9 cellular contexts compared by ENCODE assay signal in genomic region chrX:119482041-119482440, GRCh38. TPM values are rescaled to one million over a fixed set of nuclear protein-coding genes. Genes with fewer than 3 reads are reported as not detected.
A peak's percentile ranks its signal among the peaks of the same experiment; 100 is the strongest.
DNase-seq lines count a peak whose midpoint lies in the region; ATAC-seq, FAIRE-seq and TF ChIP-seq lines count a peak whose summit lies in the region.
"Had no signal": no experiment of that assay in that cellular context is flagged by ENCODE, and none has a peak within 500 bp of the region (broad histone marks: within the 10 kb centered on the region; RNA-seq: fewer than 3 reads in every experiment).

No MANE protein-coding gene starts in this region.

- no peaks in the 10 kb centered on the region for H3K9me3 ChIP-seq in liver (ENCODE audit: control insufficient read depth in 4 of 4, low read length in 3 of 4)
- H3K9me3 ChIP-seq in HepG2 (ENCODE audit: low read length): no peaks in the 10 kb centered on the region
- H3K9me3 ChIP-seq in mucosa of rectum (ENCODE audit: control insufficient read depth in 2 of 2, low read length in 2 of 2): no peaks in the 10 kb centered on the region

- intact Hi-C loops in HepG2 (cut with micrococcal nuclease; ENCODE audit: unreplicated experiment): no loop called here
- intact Hi-C loops in activated T-helper 1 cell treated with anti-CD3 and anti-CD28 coated beads, Interleukin-12 subunit alpha, Interleukin-12 subunit beta, Interleukin-2, Interleukin-4 antibody, amounts not matched to agents 30 ng/mL and 10 ng/mL and 1 ng/mL, durations not matched to agents 14 hours and 24 hours and 36 hours (cut with micrococcal nuclease): loop anchor here (2.0 kb wide), 1 partner anchor 13 kb away; the partner anchor contains the start of gene SLC25A5

- peaks cover 4% of the 10 kb centered on the region for H3K27me3 Mint-ChIP-seq in activated T-helper 1 cell treated with anti-CD3 and anti-CD28 coated beads, Interleukin-12 subunit alpha, Interleukin-12 subunit beta, Interleukin-2, Interleukin-4 antibody, amounts not matched to agents 30 ng/mL and 10 ng/mL and 1 ng/mL, durations not matched to agents 14 hours and 24 hours and 36 hours (ENCODE audit: insufficient read depth)

- H3K27me3 ChIP-seq in liver (ENCODE audit: control insufficient read depth in 4 of 4, insufficient read depth in 4 of 4, low read length in 3 of 4): no peaks in the 10 kb centered on the region
- no peaks in the 10 kb centered on the region for H3K27me3 ChIP-seq in HepG2 (ENCODE audit: control insufficient read depth in 1 of 2, insufficient read depth in 2 of 2, low read length in 2 of 2)
- H3K27me3 ChIP-seq in mucosa of rectum (ENCODE audit: control insufficient read depth in 2 of 2, insufficient read depth in 2 of 2, low read length in 2 of 2): no peaks in the 10 kb centered on the region

- ATAC-seq in HepG2: no peak

- no peaks in the 10 kb centered on the region for H4K20me1 ChIP-seq in HepG2 (ENCODE audit: insufficient read depth, low read length)

- peaks cover 10% of the 10 kb centered on the region for H3K4me1 Mint-ChIP-seq in activated T-helper 1 cell treated with anti-CD3 and anti-CD28 coated beads, Interleukin-12 subunit alpha, Interleukin-12 subunit beta, Interleukin-2, Interleukin-4 antibody, amounts not matched to agents 30 ng/mL and 10 ng/mL and 1 ng/mL, durations not matched to agents 14 hours and 24 hours and 36 hours (ENCODE audit: low read depth)

- CTCF ChIA-PET in HepG2 (lab: Yijun Ruan, JAX; ENCODE audit: low intra/inter-chr PET ratio, low total read pairs): interaction anchor here (0.6 kb wide), 1 partner anchor 665 kb away, joined by 3 read pairs; no protein-coding TSS in a partner anchor

- in situ Hi-C loops in HepG2 (cut with HindIII; ENCODE audit: extremely low pct_ligation_motif_present, low pct_unique_long_range_greater_than_20kb): no loop called here
- in situ Hi-C loops in astrocyte of the cerebellum (cut with HindIII; ENCODE audit: low sequenced_read_pairs): no loop called here

- H3K79me2 ChIP-seq in HepG2 (ENCODE audit: insufficient read depth, low read length): no peaks in the 10 kb centered on the region

- FAIRE-seq in HepG2 (lab: Jason Lieb, UNC): no peak

- no peak for TF ChIP-seq POLR2A in HepG2 (IDR thresholded peaks at IDR 0.05; ENCODE audit: insufficient read depth in 1 of 2, low read depth in 2 of 2, low read length in 2 of 2)
- TF ChIP-seq POLR2A in erythroblast (IDR thresholded peaks at IDR 0.05; ENCODE audit: low read length): no peak

- no peak for TF ChIP-seq CTCF in liver (IDR thresholded peaks at IDR 0.05; ENCODE audit: low read depth, low read length, missing input control)
- TF ChIP-seq CTCF in HepG2 (CRISPR knock-in tag; IDR thresholded peaks at IDR 0.05): no peak
- no peak for TF ChIP-seq CTCF in astrocyte of the cerebellum (IDR thresholded peaks at IDR 0.05; ENCODE audit: low read depth, low read length, missing control alignments)

- H3K9me3 Mint-ChIP-seq in activated T-helper 1 cell treated with anti-CD3 and anti-CD28 coated beads, Interleukin-12 subunit alpha, Interleukin-12 subunit beta, Interleukin-2, Interleukin-4 antibody, amounts not matched to agents 30 ng/mL and 10 ng/mL and 1 ng/mL, durations not matched to agents 14 hours and 24 hours and 36 hours: no peaks in the 10 kb centered on the region

- H3K9ac ChIP-seq in liver (ENCODE audit: low read depth in 1 of 2, low read length in 2 of 2): no peak overlapping the region
- no peak overlapping the region for H3K9ac ChIP-seq in HepG2 (ENCODE audit: insufficient read depth, low read depth, low read length)
- peak overlapping the region; percentile 6 to 47 for H3K9ac ChIP-seq in mucosa of rectum (ENCODE audit: low read depth in 1 of 2, low read length in 2 of 2)

- DNase-seq in HepG2 (ENCODE audit: low spot score) (no peak), astrocyte of the cerebellum (ENCODE audit: low read depth) (no peak), erythroblast (lab: John Stamatoyannopoulos, UW) (no peak), NCI-H187 (lab: John Stamatoyannopoulos, UW) (no peak)
- no peak for DNase-seq in activated CD4-positive, CD25-positive, alpha-beta regulatory T cell treated with anti-CD3 and anti-CD28 coated beads, Interleukin-2, amount 50 U/mL, for 72 hours
- DNase-seq in activated T-helper 1 cell treated with anti-CD3 and anti-CD28 coated beads, Interleukin-12 subunit alpha, Interleukin-12 subunit beta, Interleukin-2, Interleukin-4 antibody, amounts not matched to agents 30 ng/mL and 10 ng/mL and 1 ng/mL, durations not matched to agents 14 hours and 24 hours and 36 hours (ENCODE audit: low spot score): no peak
- DNase-seq: DND-41 had no signal

- H3K27ac ChIP-seq in liver (ENCODE audit: low read depth in 1 of 2, low read length in 2 of 2) (peak overlapping the region; percentile 72 to 84), HepG2 (ENCODE audit: extremely low read length, insufficient read depth, low read length) (no peak overlapping the region), mucosa of rectum (ENCODE audit: low read depth in 2 of 2, low read length in 2 of 2) (peak overlapping the region; percentile 74)

- H3K4me1 ChIP-seq in liver (ENCODE audit: control insufficient read depth in 4 of 4, insufficient read depth in 4 of 4, low read length in 3 of 4) (peaks cover 6 to 40% (median 29%) of the 10 kb centered on the region in 4 donors), HepG2 (ENCODE audit: insufficient read depth, low read length) (peaks cover 26% of the 10 kb centered on the region), mucosa of rectum (ENCODE audit: control insufficient read depth in 2 of 2, insufficient read depth in 2 of 2, low read length in 2 of 2) (peaks cover 11 to 16% of the 10 kb centered on the region in 2 donors)

- H2AFZ ChIP-seq in HepG2 (ENCODE audit: low read length): no peak overlapping the region

- TF ChIP-seq EP300 in HepG2 (IDR thresholded peaks at IDR 0.05; ENCODE audit: low read depth in 2 of 2, low read length in 2 of 2) (no peak), HepG2 (CRISPR knock-in tag; IDR thresholded peaks at IDR 0.05; ENCODE audit: borderline replicate concordance) (no peak)

- H3K36me3 ChIP-seq in liver (ENCODE audit: control insufficient read depth in 4 of 4, insufficient read depth in 3 of 4, low read depth in 1 of 4, low read length in 3 of 4) (no peaks in the 10 kb centered on the region), HepG2 (replicated peaks in 1 of 2; ENCODE audit: control insufficient read depth in 1 of 2, insufficient read depth in 2 of 2, low read length in 2 of 2) (no peaks in the 10 kb centered on the region), mucosa of rectum (ENCODE audit: control insufficient read depth in 2 of 2, insufficient read depth in 2 of 2, low read length in 2 of 2) (no peaks in the 10 kb centered on the region)

- WGBS in liver: 58% methylated on average over 10 of the region's 10 CpGs
- WGBS in HepG2 (ENCODE audit: low lambda C conversion rate): 94% methylated on average over 6 of the region's 10 CpGs

- POLR2A ChIA-PET in HepG2 (lab: Yijun Ruan, JAX): no interaction called here

- no peak overlapping the region for H3K27ac Mint-ChIP-seq in activated T-helper 1 cell treated with anti-CD3 and anti-CD28 coated beads, Interleukin-12 subunit alpha, Interleukin-12 subunit beta, Interleukin-2, Interleukin-4 antibody, amounts not matched to agents 30 ng/mL and 10 ng/mL and 1 ng/mL, durations not matched to agents 14 hours and 24 hours and 36 hours

- H3K4me3 ChIP-seq in liver (ENCODE audit: low read depth in 1 of 3, low read length in 3 of 3) (peak overlapping the region in 1 of 3 donors; percentile 47), HepG2 (replicated peaks in 1 of 3; ENCODE audit: insufficient read depth in 1 of 3, low read depth in 2 of 3, low read length in 3 of 3) (no peak overlapping the region), astrocyte of the cerebellum (ENCODE audit: low read depth, low read length) (peak overlapping the region; percentile 20), mucosa of rectum (ENCODE audit: low read length in 2 of 2) (peak overlapping the region in 1 of 2 donors; percentile 72)

- H3K36me3 Mint-ChIP-seq in activated T-helper 1 cell treated with anti-CD3 and anti-CD28 coated beads, Interleukin-12 subunit alpha, Interleukin-12 subunit beta, Interleukin-2, Interleukin-4 antibody, amounts not matched to agents 30 ng/mL and 10 ng/mL and 1 ng/mL, durations not matched to agents 14 hours and 24 hours and 36 hours (ENCODE audit: low read depth): no peaks in the 10 kb centered on the region

- no TSS peak for BruUV-seq in HepG2 (replicated peaks; lab: Mats Ljungman, UMichigan)

- no peak overlapping the region for H3K4me2 ChIP-seq in HepG2 (ENCODE audit: low read depth, low read length)

- TF ChIP-seq RAD21 in liver (IDR thresholded peaks at IDR 0.05): no peak
- no peak for TF ChIP-seq RAD21 in HepG2 (CRISPR knock-in tag; IDR thresholded peaks at IDR 0.05)

- no peak overlapping the region for H3K4me3 Mint-ChIP-seq in activated T-helper 1 cell treated with anti-CD3 and anti-CD28 coated beads, Interleukin-12 subunit alpha, Interleukin-12 subunit beta, Interleukin-2, Interleukin-4 antibody, amounts not matched to agents 30 ng/mL and 10 ng/mL and 1 ng/mL, durations not matched to agents 14 hours and 24 hours and 36 hours

RNA-seq across cellular contexts. Expression of gene SLC25A5, which starts 13.8 kb away (rescaled TPM):
- total RNA-seq in liver: 100 to 1,000 TPM; 191 to 206 TPM
- polyA plus RNA-seq in liver: 100 to 1,000 TPM; 209 to 304 TPM
- total RNA-seq in HepG2 (2016; rRNA removed; fragmentation: Illumina TruSeq; extraction: Trizol): 300 and 472 TPM in 2 replicates
- total RNA-seq in HepG2 (2016; cell fraction: cytosol; rRNA removed; fragmentation: Illumina TruSeq; extraction: Trizol; ENCODE audit: low read depth): 168 and 187 TPM in 2 replicates
- 312 and 459 TPM in 2 replicates for total RNA-seq in HepG2 (2016; cell fraction: insoluble cytoplasmic fraction; rRNA removed; fragmentation: Illumina TruSeq; extraction: Trizol)
- total RNA-seq in HepG2 (2016; cell fraction: membrane; rRNA removed; fragmentation: Illumina TruSeq; extraction: Trizol): 296 and 308 TPM in 2 replicates
- total RNA-seq in HepG2 (2016; cell fraction: nucleus; rRNA removed; fragmentation: Illumina TruSeq; extraction: Trizol): 148 TPM in 2 replicates
- 356 and 402 TPM in 2 replicates for polyA plus RNA-seq in HepG2 (2011; rRNA removed)
- 679 and 773 TPM in 2 replicates for polyA plus RNA-seq in HepG2 (2011; cell fraction: cytosol; rRNA removed)
- 192 and 211 TPM in 2 replicates for polyA plus RNA-seq in HepG2 (2011; cell fraction: nucleus; rRNA removed)
- 586 and 628 TPM in 2 replicates for polyA plus RNA-seq in HepG2 (2012)
- 295 and 308 TPM in 2 replicates for polyA plus RNA-seq in HepG2 (2016; cell fraction: cytosol; fragmentation: Illumina TruSeq; extraction: Trizol; ENCODE audit: low read depth)
- 691 and 717 TPM in 2 replicates for polyA plus RNA-seq in HepG2 (2016; cell fraction: insoluble cytoplasmic fraction; fragmentation: Illumina TruSeq; extraction: Trizol; ENCODE audit: low read depth)
- 394 and 413 TPM in 2 replicates for polyA plus RNA-seq in HepG2 (2016; cell fraction: membrane; fragmentation: Illumina TruSeq; extraction: Trizol; ENCODE audit: low read depth)
- polyA plus RNA-seq in HepG2 (2016; cell fraction: nucleus; fragmentation: Illumina TruSeq; extraction: Trizol; ENCODE audit: insufficient read depth, low read depth): 277 and 278 TPM in 2 replicates
- 640 and 785 TPM in 2 replicates for polyA minus RNA-seq in HepG2 (2011; rRNA and poly(A)+ RNA removed; ENCODE audit: low replicate concordance)
- polyA minus RNA-seq in HepG2 (2011; cell fraction: cytosol; rRNA and poly(A)+ RNA removed): 273 and 289 TPM in 2 replicates
- 64.6 and 78.3 TPM in 2 replicates for polyA minus RNA-seq in HepG2 (2011; cell fraction: nucleus; rRNA and poly(A)+ RNA removed)
- 471 and 477 TPM in 2 replicates for total RNA-seq in activated T-helper 1 cell treated with anti-CD3 and anti-CD28 coated beads, Interleukin-12 subunit alpha, Interleukin-12 subunit beta, Interleukin-2, Interleukin-4 antibody, amounts not matched to agents 30 ng/mL and 10 ng/mL and 1 ng/mL, durations not matched to agents 14 hours and 24 hours and 36 hours

Comparison
In these comparisons a context has a peak if more than half of its experiments do, and no peak if none do; other contexts are left out.
1. H3K9ac ChIP-seq: peak in mucosa of rectum (2 of 2); none in liver (0 of 2) and HepG2 (single experiment).